ENCODE assay signal across 24 cellular contexts in genomic region chr1:214623430-214623829, GRCh38. TPM values are rescaled to one million over a fixed set of nuclear protein-coding genes. Genes with fewer than 3 reads are reported as not detected.
DNase-seq lines count a peak whose midpoint lies in the region; ATAC-seq and TF ChIP-seq lines count a peak whose summit lies in the region.
"Had no signal": no experiment of that assay in that cellular context is flagged by ENCODE, and none has a peak within 500 bp of the region (broad histone marks: within the 10 kb centered on the region; RNA-seq: fewer than 3 reads in every experiment).

No MANE protein-coding gene starts in this region.

- no peak overlapping the region for H2AFZ ChIP-seq in SK-N-SH (ENCODE audit: low read depth)

- no peak for TF ChIP-seq RAD21 in SK-N-SH (IDR thresholded peaks at IDR 0.05; ENCODE audit: low read length)

- POLR2A ChIA-PET in SK-N-SH (lab: Yijun Ruan, JAX): no interaction called here

- ATAC-seq in HG02610 (IDR thresholded peaks at IDR 0.05; ENCODE audit: unreplicated experiment) (peak; percentile 74), HG03460 (IDR thresholded peaks at IDR 0.05; ENCODE audit: unreplicated experiment) (no peak)
- ATAC-seq: activated CD8-positive, alpha-beta memory T cell treated with anti-CD3 and anti-CD28 coated beads, Interleukin-2, amount 10 ng/mL, durations not matched to agents 7 days and 5 days; esophagus mucosa; left cardiac atrium had no signal

- H3K27ac ChIP-seq in SK-N-SH (ENCODE audit: low read depth in 2 of 2, low read length in 1 of 2): no peak overlapping the region
- H3K27ac ChIP-seq: ascending aorta; BLaER1 treated with 17β-estradiol and CSF1 and Interleukin-3, amounts not matched to agents 10 nM and 100 nM; right atrium auricular region; WERI-Rb-1 had no signal

- peaks cover 33% of the 10 kb centered on the region for H3K79me2 ChIP-seq in SK-N-SH (ENCODE audit: insufficient read depth)

- H3K27me3 ChIP-seq in SK-N-SH (ENCODE audit: insufficient read depth): no peaks in the 10 kb centered on the region
- H3K27me3 ChIP-seq: ascending aorta; BLaER1 treated with 17β-estradiol and CSF1 and Interleukin-3, amounts not matched to agents 10 nM and 100 nM; right atrium auricular region had no signal

- WGBS in SK-N-SH (ENCODE audit: low lambda C conversion rate): 61% methylated on average over 1 of the region's 1 CpG

- DNase-seq in AG10803 (ENCODE audit: low read depth): peak; percentile 12
- DNase-seq in SK-N-SH: no peak
- DNase-seq in fibroblast of pulmonary artery (ENCODE audit: low read depth): peak; percentile 16
- DNase-seq in SIG-M5 treated with dmso at 0.1 percent for 504 hours (lab: John Stamatoyannopoulos, UW; ENCODE audit: unreplicated experiment): no peak
- DNase-seq in NOMO-1 (lab: John Stamatoyannopoulos, UW; ENCODE audit: unreplicated experiment in 2 of 2): no peak
- DNase-seq in H4 (ENCODE audit: low spot score): no peak
- DNase-seq: activated CD4-positive, alpha-beta T cell treated with anti-CD3 and anti-CD28 coated beads, Interleukin-2, amount 10 ng/mL, durations not matched to agents 7 days and 5 days; activated CD8-positive, alpha-beta memory T cell treated with anti-CD3 and anti-CD28 coated beads, Interleukin-2, amount 10 ng/mL, durations not matched to agents 7 days and 5 days; effector CD8-positive, alpha-beta T cell; Kasumi-1; left cardiac atrium; mesendoderm; naive B cell; NCI-H1092 treated with DMSO at 0.1 percent for 48 hours; NCI-H2029; NCI-H226; NCI-H774; WERI-Rb-1 had no signal

- CTCF ChIA-PET in SK-N-SH (lab: Yijun Ruan, JAX): interaction anchor here (1.2 to 9.3 kb wide), 2 partner anchors 14 to 291 kb away, joined by 3 to 77 read pairs; no protein-coding TSS in a partner anchor

- no peaks in the 10 kb centered on the region for H3K4me1 ChIP-seq in SK-N-SH (ENCODE audit: control insufficient read depth in 1 of 2, insufficient read depth in 2 of 2, low read depth in 1 of 2, low read length in 1 of 2)
- H3K4me1 ChIP-seq: ascending aorta; BLaER1 treated with 17β-estradiol and CSF1 and Interleukin-3, amounts not matched to agents 10 nM and 100 nM; right atrium auricular region had no signal

- no peak for TF ChIP-seq EP300 in SK-N-SH (IDR thresholded peaks at IDR 0.05; ENCODE audit: borderline replicate concordance in 1 of 2, low read depth in 1 of 2, low read length in 1 of 2)

- H3K4me3 ChIP-seq in AG10803 (ENCODE audit: low read length) (no peak overlapping the region), SK-N-SH (ENCODE audit: low read depth in 2 of 2, low read length in 1 of 2) (no peak overlapping the region), fibroblast of pulmonary artery (replicated peaks; ENCODE audit: low read depth, low read length) (no peak overlapping the region)
- H3K4me3 ChIP-seq: ascending aorta; BLaER1 treated with 17β-estradiol and CSF1 and Interleukin-3, amounts not matched to agents 10 nM and 100 nM; right atrium auricular region had no signal

- H3K9ac ChIP-seq in SK-N-SH: no peak overlapping the region
- H3K9ac ChIP-seq: BLaER1 treated with 17β-estradiol and CSF1 and Interleukin-3, amounts not matched to agents 10 nM and 100 nM had no signal

- H3K4me2 ChIP-seq in SK-N-SH: no peak overlapping the region
- H3K4me2 ChIP-seq: BLaER1 treated with 17β-estradiol and CSF1 and Interleukin-3, amounts not matched to agents 10 nM and 100 nM had no signal

- no peaks in the 10 kb centered on the region for H4K20me1 ChIP-seq in SK-N-SH (ENCODE audit: insufficient read depth)

- H3K9me2 ChIP-seq in SK-N-SH: no peaks in the 10 kb centered on the region

- no peaks in the 10 kb centered on the region for H3K9me3 ChIP-seq in SK-N-SH
- H3K9me3 ChIP-seq: ascending aorta; BLaER1 treated with 17β-estradiol and CSF1 and Interleukin-3, amounts not matched to agents 10 nM and 100 nM; right atrium auricular region had no signal

- TF ChIP-seq CTCF in AG10803 (conservative IDR thresholded peaks at IDR 0.05; ENCODE audit: low read length) (no peak), SK-N-SH (IDR thresholded peaks at IDR 0.05) (no peak), fibroblast of pulmonary artery (IDR thresholded peaks at IDR 0.05; ENCODE audit: low read length, missing control alignments) (no peak)

- peaks cover 61 to 75% of the 10 kb centered on the region in 2 experiments for H3K36me3 ChIP-seq in SK-N-SH (replicated peaks in 1 of 2; ENCODE audit: control insufficient read depth in 1 of 2, insufficient read depth in 2 of 2, low read length in 1 of 2)
- H3K36me3 ChIP-seq: ascending aorta, right atrium auricular region had no signal

- H3F3A ChIP-seq in SK-N-SH (replicated peaks; ENCODE audit: insufficient read depth): peaks cover 24% of the 10 kb centered on the region

TF ChIP-seq in SK-N-SH, 30 proteins besides CTCF, POLR2A, EP300 and RAD21:
- TF ChIP-seq TCF12 (IDR thresholded peaks at IDR 0.05): peak; percentile 19; the same call in 1 of the 2 replicates
- TF ChIP-seq PBX3 (IDR thresholded peaks at IDR 0.05): no peak
- TF ChIP-seq FOSL2 (IDR thresholded peaks at IDR 0.05; ENCODE audit: borderline replicate concordance, low read depth): peak; percentile 14; the same call in 1 of the 2 replicates
TF ChIP-seq in SK-N-SH: peak in this region for 2.

RNA-seq across cellular contexts. Expression of gene CENPF, which starts 20.4 kb away (rescaled TPM):
- 14.5 and 14.9 TPM in 2 replicates for polyA plus RNA-seq in SK-N-SH (2012; rRNA removed)
- polyA plus RNA-seq in SK-N-SH (2012; cell fraction: cytosol; rRNA removed): 18.1 and 23.0 TPM in 2 replicates
- polyA plus RNA-seq in SK-N-SH (2012; cell fraction: nucleus; rRNA removed): 7.3 and 15.6 TPM in 2 replicates
- 37.8 and 65.5 TPM in 2 replicates for total RNA-seq in H4 (2014; rRNA removed; shearing (Covaris generic))

Comparison
In these comparisons a context has a peak if more than half of its experiments do, and no peak if none do; other contexts are left out.
1. DNase-seq: peak in AG10803 (single experiment) and fibroblast of pulmonary artery (single experiment); none in SK-N-SH (single experiment), SIG-M5 treated with dmso at 0.1 percent for 504 hours (single experiment), NOMO-1 (0 of 2) and H4 (single experiment).